Comparison of ENCODE assay signal across 31 cellular contexts in the genomic region with DNA sequence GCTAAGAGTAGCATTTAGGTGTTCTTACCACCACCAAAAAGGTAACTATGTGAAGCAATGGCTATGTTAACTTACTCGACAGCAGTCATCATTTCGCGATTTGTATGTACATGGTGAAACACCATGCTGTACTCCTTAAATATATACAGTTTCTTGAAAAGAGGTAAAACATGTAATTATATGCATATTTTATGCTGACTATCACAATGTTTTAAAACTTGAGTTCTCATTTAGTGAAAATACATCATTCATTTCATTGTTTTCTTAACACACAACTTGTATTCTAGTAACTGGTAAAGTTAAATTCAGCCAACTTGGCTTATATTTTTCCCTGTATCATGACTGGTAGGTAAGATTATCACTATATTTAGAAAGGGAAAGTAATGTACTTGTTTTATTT.
"Had no signal": no experiment of that assay in that cellular context is flagged by ENCODE, and none has a peak within 500 bp of the region (broad histone marks: within the 10 kb centered on the region; RNA-seq: fewer than 3 reads in every experiment).

No MANE protein-coding gene starts in this region.

- ATAC-seq: natural killer cell; right cardiac atrium; sciatic nerve; stimulated activated memory B cell treated with anti-CD40 and anti-IgM and Interleukin-4, amounts not matched to agents 10 μg/mL and 1 μg/mL and 100 μg/mL, for 72 hours; stimulated activated naive CD8-positive, alpha-beta T cell treated with anti-CD3 and anti-CD28 coated beads, Interleukin-15, amount 100 ng/mL, for 72 hours; stimulated activated naive CD8-positive, alpha-beta T cell treated with anti-CD3 and anti-CD28 coated beads, Interleukin-15, Interleukin-2, amounts not matched to agents 100 U/mL and 50 U/mL, for 24 hours; upper lobe of right lung had no signal

- H3K9ac ChIP-seq: neural progenitor cell, parathyroid adenoma had no signal

- H3K27ac Mint-ChIP-seq: natural killer cell; nephron; neural progenitor cell; progenitor cell of endocrine pancreas; stimulated activated memory B cell treated with anti-CD40 and anti-IgM and Interleukin-4, amounts not matched to agents 10 μg/mL and 1 μg/mL and 100 μg/mL, for 72 hours; stimulated activated naive CD8-positive, alpha-beta T cell treated with anti-CD3 and anti-CD28 coated beads, Interleukin-15, amount 100 ng/mL, for 72 hours; type B pancreatic cell had no signal

- H3K27me3 ChIP-seq: neural progenitor cell, ovary, spleen, suprapubic skin, testis, tibial artery, transverse colon, upper lobe of right lung, uterus had no signal

- H3K27ac ChIP-seq: neural progenitor cell, ovary, parathyroid adenoma, psoas muscle, skin epidermis, spleen, suprapubic skin, testis, tibial artery, transverse colon, upper lobe of right lung, uterus had no signal

- DNase-seq: natural killer cell; occipital lobe; ovary; posterior cingulate gyrus; psoas muscle; right cardiac atrium; spleen; stimulated activated CD4-positive, alpha-beta T cell treated with anti-CD3 and anti-CD28 coated beads, Interleukin-12 subunit alpha, Interleukin-12 subunit beta, amount 100 ng/mL, for 4 hours; stimulated activated CD4-positive, alpha-beta T cell treated with anti-CD3 and anti-CD28 coated beads, Interleukin-1b, Interleukin-23, amount 100 ng/mL, for 48 hours; stimulated activated CD4-positive, alpha-beta T cell treated with anti-CD3 and anti-CD28 coated beads, Interleukin-4, amount 100 ng/mL, for 1 hour; stimulated activated CD4-positive, alpha-beta T cell treated with anti-CD3 and anti-CD28 coated beads, Interleukin-4, amount 100 ng/mL, for 4 hours; stimulated activated CD8-positive, alpha-beta memory T cell treated with anti-CD3 and anti-CD28 coated beads, Interleukin-4, amount 100 ng/mL, for 48 hours; stimulated activated naive CD4-positive, alpha-beta T cell; stimulated activated naive CD8-positive, alpha-beta T cell treated with anti-CD3 and anti-CD28 coated beads, Interleukin-15, amount 100 ng/mL, for 72 hours; stimulated activated naive CD8-positive, alpha-beta T cell treated with anti-CD3 and anti-CD28 coated beads, Interleukin-15, Interleukin-2, amounts not matched to agents 100 U/mL and 50 U/mL, for 24 hours; substantia nigra; testis; tibial artery; transverse colon; upper lobe of right lung; uterus had no signal

- H3K4me3 Mint-ChIP-seq: natural killer cell; nephron; neural progenitor cell; stimulated activated memory B cell treated with anti-CD40 and anti-IgM and Interleukin-4, amounts not matched to agents 10 μg/mL and 1 μg/mL and 100 μg/mL, for 72 hours; stimulated activated naive CD8-positive, alpha-beta T cell treated with anti-CD3 and anti-CD28 coated beads, Interleukin-15, amount 100 ng/mL, for 72 hours; type B pancreatic cell had no signal

- H3K9me3 ChIP-seq: ovary, psoas muscle, spleen, suprapubic skin, testis, tibial artery, transverse colon, upper lobe of right lung, uterus had no signal

- H3K9me3 Mint-ChIP-seq: nephron; neural progenitor cell; stimulated activated naive CD8-positive, alpha-beta T cell treated with anti-CD3 and anti-CD28 coated beads, Interleukin-15, amount 100 ng/mL, for 72 hours; type B pancreatic cell had no signal

- H3K36me3 ChIP-seq: neural progenitor cell, ovary, spleen, suprapubic skin, tibial artery, transverse colon, upper lobe of right lung, uterus had no signal

- H3K79me2 ChIP-seq: parathyroid adenoma had no signal

- H3K4me1 ChIP-seq: neural progenitor cell, parathyroid adenoma, spleen, suprapubic skin, testis, tibial artery, transverse colon, upper lobe of right lung, uterus had no signal

- H3K4me2 ChIP-seq: neural progenitor cell, smooth muscle cell had no signal

- H3K4me1 Mint-ChIP-seq: natural killer cell; nephron; neural progenitor cell; stimulated activated memory B cell treated with anti-CD40 and anti-IgM and Interleukin-4, amounts not matched to agents 10 μg/mL and 1 μg/mL and 100 μg/mL, for 72 hours; stimulated activated naive CD8-positive, alpha-beta T cell treated with anti-CD3 and anti-CD28 coated beads, Interleukin-15, amount 100 ng/mL, for 72 hours had no signal

- H3K4me3 ChIP-seq: neural progenitor cell, ovary, psoas muscle, skin epidermis, smooth muscle cell, spleen, suprapubic skin, testis, tibial artery, transverse colon, upper lobe of right lung, uterus had no signal

- H3K36me3 Mint-ChIP-seq: natural killer cell; neural progenitor cell; stimulated activated memory B cell treated with anti-CD40 and anti-IgM and Interleukin-4, amounts not matched to agents 10 μg/mL and 1 μg/mL and 100 μg/mL, for 72 hours; type B pancreatic cell had no signal

- H3K27me3 Mint-ChIP-seq: progenitor cell of endocrine pancreas; stimulated activated memory B cell treated with anti-CD40 and anti-IgM and Interleukin-4, amounts not matched to agents 10 μg/mL and 1 μg/mL and 100 μg/mL, for 72 hours; stimulated activated naive CD8-positive, alpha-beta T cell treated with anti-CD3 and anti-CD28 coated beads, Interleukin-15, amount 100 ng/mL, for 72 hours; type B pancreatic cell had no signal

- H2AFZ ChIP-seq: neural progenitor cell, parathyroid adenoma had no signal
